ENCODE assay signal across 22 cellular contexts in genomic region chr11:34160049-34160721, GRCh38. TPM values are rescaled to one million over a fixed set of nuclear protein-coding genes. Genes with fewer than 3 reads are reported as not detected.
DNase-seq lines count a peak whose midpoint lies in the region; ATAC-seq and TF ChIP-seq lines count a peak whose summit lies in the region.
"Had no signal": no experiment of that assay in that cellular context is flagged by ENCODE, and none has a peak within 500 bp of the region (broad histone marks: within the 10 kb centered on the region; RNA-seq: fewer than 3 reads in every experiment).

No MANE protein-coding gene starts in this region.

- TF ChIP-seq POLR2A in heart left ventricle (IDR thresholded peaks at IDR 0.05), result no peak

- ATAC-seq in heart left ventricle, result peak; percentile 72 to 87 (median 84)
- no peak for ATAC-seq in foreskin keratinocyte
- ATAC-seq: left lobe of liver had no signal

- H3K36me3 ChIP-seq in heart left ventricle (peaks cover 0 to 51% (median 31%) of the 10 kb centered on the region in 9 donors), MG63 (peaks cover 7% of the 10 kb centered on the region)
- H3K36me3 ChIP-seq: transverse colon had no signal

- H3K27ac Mint-ChIP-seq in Calu3 (ENCODE audit: unreplicated experiment), result peak overlapping the region; percentile 67
- H3K27ac Mint-ChIP-seq in activated naive CD8-positive, alpha-beta T cell treated with anti-CD3 and anti-CD28 coated beads for 36 hours, result peak overlapping the region; percentile 23
- H3K27ac Mint-ChIP-seq: activated CD4-positive, alpha-beta memory T cell treated with anti-CD3 and anti-CD28 coated beads for 36 hours; immature natural killer cell had no signal

- H3K9me3 Mint-ChIP-seq in Calu3 (ENCODE audit: low read depth, unreplicated experiment), result no peaks in the 10 kb centered on the region
- no peaks in the 10 kb centered on the region for H3K9me3 Mint-ChIP-seq in activated naive CD8-positive, alpha-beta T cell treated with anti-CD3 and anti-CD28 coated beads for 36 hours
- H3K9me3 Mint-ChIP-seq: activated CD4-positive, alpha-beta memory T cell treated with anti-CD3 and anti-CD28 coated beads for 36 hours; immature natural killer cell had no signal

- H3K27me3 Mint-ChIP-seq in Calu3 (ENCODE audit: unreplicated experiment), result no peaks in the 10 kb centered on the region
- H3K27me3 Mint-ChIP-seq in activated naive CD8-positive, alpha-beta T cell treated with anti-CD3 and anti-CD28 coated beads for 36 hours, result no peaks in the 10 kb centered on the region
- H3K27me3 Mint-ChIP-seq: activated CD4-positive, alpha-beta memory T cell treated with anti-CD3 and anti-CD28 coated beads for 36 hours had no signal

- peaks cover 49% of the 10 kb centered on the region for H3K36me3 Mint-ChIP-seq in Calu3 (ENCODE audit: insufficient read depth, unreplicated experiment)
- H3K36me3 Mint-ChIP-seq in activated naive CD8-positive, alpha-beta T cell treated with anti-CD3 and anti-CD28 coated beads for 36 hours, result peaks cover 9% of the 10 kb centered on the region
- H3K36me3 Mint-ChIP-seq: activated CD4-positive, alpha-beta memory T cell treated with anti-CD3 and anti-CD28 coated beads for 36 hours; immature natural killer cell had no signal

- H3K27ac ChIP-seq in heart left ventricle (peak overlapping the region in 5 of 12 donors; percentile 34 to 70 (median 52)), foreskin keratinocyte (no peak overlapping the region)
- H3K27ac ChIP-seq: HL-60, skin epidermis, transverse colon had no signal

- WGBS in heart left ventricle, 4 donors, result 52 to 66% (median 56%) methylated on average over 15 to 22 of the region's 22 CpGs

- peak; percentile 24 for DNase-seq in NCI-H2107 treated with DMSO at 0.1 percent for 48 hours (lab: John Stamatoyannopoulos, UW; ENCODE audit: unreplicated experiment)
- no peak for DNase-seq in NCI-H2107 (lab: John Stamatoyannopoulos, UW)
- DNase-seq in Calu3, result no peak
- no peak for DNase-seq in activated naive CD8-positive, alpha-beta T cell treated with anti-CD3 and anti-CD28 coated beads for 36 hours
- DNase-seq in heart left ventricle, result peak in 4 of 5 donors; percentile 68 to 77 (median 73)
- no peak for DNase-seq in MG63
- DNase-seq in foreskin keratinocyte, result no peak
- DNase-seq in MV-4-11 (lab: John Stamatoyannopoulos, UW), result no peak
- DNase-seq: activated CD4-positive, alpha-beta memory T cell treated with anti-CD3 and anti-CD28 coated beads for 36 hours; activated effector memory CD4-positive, alpha-beta T cell treated with Interleukin-2 at 50 U/mL for 16 hours; effector CD8-positive, alpha-beta T cell; foreskin melanocyte; GF-D8; hypothalamus; immature natural killer cell; NCI-H187; NCI-H226; stimulated activated CD8-positive, alpha-beta memory T cell treated with anti-CD3 and anti-CD28 coated beads, Interleukin-4, amount 100 ng/mL, for 48 hours; transverse colon had no signal

- intact Hi-C loops in Calu3 (cut with micrococcal nuclease; ENCODE audit: unreplicated experiment), result no loop called here
- intact Hi-C loops in heart left ventricle (cut with DNase I), result loop anchor here in 1 of 10 donors (10.0 kb wide), 1 partner anchor 335 kb away; no protein-coding TSS in a partner anchor

- no peaks in the 10 kb centered on the region for H3K4me1 Mint-ChIP-seq in Calu3 (ENCODE audit: low read depth, unreplicated experiment)
- H3K4me1 Mint-ChIP-seq in activated naive CD8-positive, alpha-beta T cell treated with anti-CD3 and anti-CD28 coated beads for 36 hours, result peaks cover 27% of the 10 kb centered on the region

- H3K9me3 ChIP-seq in heart left ventricle (no peaks in the 10 kb centered on the region), MG63 (no peaks in the 10 kb centered on the region)
- H3K9me3 ChIP-seq: transverse colon had no signal

- CTCF ChIA-PET in Calu3 (lab: Charles Lee), result interaction anchor here (0.7 kb wide), 1 partner anchor 24 kb away, joined by 3 read pairs; no protein-coding TSS in a partner anchor

- BruUV-seq in Calu3 (replicated peaks; lab: Mats Ljungman, UMichigan), result no TSS peak

- H3K4me1 ChIP-seq in heart left ventricle, result peaks cover 0 to 17% (median 4%) of the 10 kb centered on the region in 12 donors
- no peaks in the 10 kb centered on the region for H3K4me1 ChIP-seq in foreskin keratinocyte

- H3K4me3 Mint-ChIP-seq in Calu3 (ENCODE audit: low read depth, unreplicated experiment), result peak overlapping the region; percentile 14
- no peak overlapping the region for H3K4me3 Mint-ChIP-seq in activated naive CD8-positive, alpha-beta T cell treated with anti-CD3 and anti-CD28 coated beads for 36 hours
- H3K4me3 Mint-ChIP-seq: activated CD4-positive, alpha-beta memory T cell treated with anti-CD3 and anti-CD28 coated beads for 36 hours; immature natural killer cell had no signal

- no peak overlapping the region for H3K4me3 ChIP-seq in heart left ventricle
- H3K4me3 ChIP-seq in MG63, result no peak overlapping the region
- H3K4me3 ChIP-seq: skin epidermis, transverse colon had no signal

- no peak for TF ChIP-seq CTCF in Calu3 (IDR thresholded peaks at IDR 0.05; ENCODE audit: unreplicated experiment)
- TF ChIP-seq CTCF in heart left ventricle (IDR thresholded peaks at IDR 0.05), result no peak
- TF ChIP-seq CTCF in foreskin keratinocyte (conservative IDR thresholded peaks at IDR 0.05), result no peak

- H3K27me3 ChIP-seq in heart left ventricle, result no peaks in the 10 kb centered on the region
- no peaks in the 10 kb centered on the region for H3K27me3 ChIP-seq in MG63
- no peaks in the 10 kb centered on the region for H3K27me3 ChIP-seq in foreskin keratinocyte
- H3K27me3 ChIP-seq: transverse colon had no signal

RNA-seq across cellular contexts. Expression of gene NAT10, which starts 54.8 kb away (rescaled TPM):
- total RNA-seq in Calu3 (2022) (74.7 and 80.1 TPM in 2 replicates), heart left ventricle (10 to 100 TPM; 14.5 to 27.1 (median 21.2) TPM), foreskin keratinocyte (50.5 and 58.7 TPM in 2 replicates)
- total RNA-seq in activated naive CD8-positive, alpha-beta T cell treated with anti-CD3 and anti-CD28 coated beads for 36 hours, result 100 to 1,000 TPM; 160 to 169 TPM
- polyA plus RNA-seq in heart left ventricle (10 to 100 TPM; 16.3 to 21.1 TPM), foreskin keratinocyte (31.9 and 39.2 TPM in 2 replicates)
- total RNA-seq in MG63 (2014; rRNA removed; shearing (Covaris generic); ENCODE audit: low replicate concordance), result 52.1 and 96.3 TPM in 2 replicates

Comparison
In these comparisons a context has a peak if more than half of its experiments do, and no peak if none do; other contexts are left out.
1. DNase-seq: peak in NCI-H2107 treated with DMSO at 0.1 percent for 48 hours (single experiment) and heart left ventricle (4 of 5); none in NCI-H2107 (single experiment), Calu3 (single experiment), activated naive CD8-positive, alpha-beta T cell treated with anti-CD3 and anti-CD28 coated beads for 36 hours (single experiment), MG63 (single experiment), foreskin keratinocyte (0 of 2) and MV-4-11 (single experiment).